In the genomic region with DNA sequence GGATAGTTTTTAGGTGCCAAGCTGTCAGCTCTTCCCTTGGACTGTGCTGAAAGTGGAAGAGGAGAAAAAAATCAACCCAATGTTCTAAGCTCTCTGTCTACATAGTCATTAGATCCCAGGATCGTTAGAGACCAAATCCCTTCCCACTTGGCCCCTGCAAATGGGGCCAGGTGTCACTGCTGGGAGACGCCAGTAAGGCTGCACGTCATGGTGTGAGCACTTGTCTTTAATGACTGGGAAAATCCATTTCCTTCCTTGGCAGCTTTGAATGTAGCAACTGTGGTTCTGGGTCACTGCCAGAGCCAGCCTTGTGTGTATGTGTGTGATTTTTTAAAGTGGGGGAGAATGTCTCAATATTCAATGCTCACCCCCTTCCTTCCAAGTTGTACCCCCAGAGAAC, we compare ENCODE assay signal across 1 cellular context.
TF ChIP-seq lines count a peak whose summit lies in the region.

No MANE protein-coding gene starts in this region.

TF ChIP-seq in HEK293, 187 proteins besides CTCF, POLR2A, EP300 and RAD21 (continued from another document and continues in another):
- TF ChIP-seq REST (tag by site-specific recombination; IDR thresholded peaks at IDR 0.05) = no peak
- no peak for TF ChIP-seq ZNF558 (tag by site-specific recombination; IDR thresholded peaks at IDR 0.05)
- no peak for TF ChIP-seq ZNF48 (tag by site-specific recombination; IDR thresholded peaks at IDR 0.05)
- TF ChIP-seq KLF8 (tag by site-specific recombination; IDR thresholded peaks at IDR 0.05) = no peak
- TF ChIP-seq ZNF341 (tag by site-specific recombination; IDR thresholded peaks at IDR 0.05; ENCODE audit: low read depth) = no peak
- no peak for TF ChIP-seq MYNN (tag by site-specific recombination; IDR thresholded peaks at IDR 0.05; ENCODE audit: borderline replicate concordance)
- TF ChIP-seq ZNF529 (tag by site-specific recombination; IDR thresholded peaks at IDR 0.05; ENCODE audit: insufficient replicate concordance) = no peak
- TF ChIP-seq ZNF302 (tag by site-specific recombination; IDR thresholded peaks at IDR 0.05; ENCODE audit: low read depth) = no peak
- peak; percentile 72 for TF ChIP-seq ZSCAN30 (tag by site-specific recombination; IDR thresholded peaks at IDR 0.05)
- TF ChIP-seq, protein P1, sequence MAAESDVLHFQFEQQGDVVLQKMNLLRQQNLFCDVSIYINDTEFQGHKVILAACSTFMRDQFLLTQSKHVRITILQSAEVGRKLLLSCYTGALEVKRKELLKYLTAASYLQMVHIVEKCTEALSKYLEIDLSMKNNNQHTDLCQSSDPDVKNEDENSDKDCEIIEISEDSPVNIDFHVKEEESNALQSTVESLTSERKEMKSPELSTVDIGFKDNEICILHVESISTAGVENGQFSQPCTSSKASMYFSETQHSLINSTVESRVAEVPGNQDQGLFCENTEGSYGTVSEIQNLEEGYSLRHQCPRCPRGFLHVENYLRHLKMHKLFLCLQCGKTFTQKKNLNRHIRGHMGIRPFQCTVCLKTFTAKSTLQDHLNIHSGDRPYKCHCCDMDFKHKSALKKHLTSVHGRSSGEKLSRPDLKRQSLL (tag by site-specific recombination; IDR thresholded peaks at IDR 0.05) = no peak
- TF ChIP-seq ZNF76 (tag by site-specific recombination; IDR thresholded peaks at IDR 0.05; ENCODE audit: borderline replicate concordance, low read depth) = no peak
- no peak for TF ChIP-seq ZBTB1 (tag by site-specific recombination; IDR thresholded peaks at IDR 0.05)
- peak; percentile 73 for TF ChIP-seq ZXDB (tag by site-specific recombination; IDR thresholded peaks at IDR 0.05)
- TF ChIP-seq ZNF792 (tag by site-specific recombination; IDR thresholded peaks at IDR 0.05) = no peak
- TF ChIP-seq ZNF747 (tag by site-specific recombination; IDR thresholded peaks at IDR 0.05) = no peak
- TF ChIP-seq, protein P2, sequence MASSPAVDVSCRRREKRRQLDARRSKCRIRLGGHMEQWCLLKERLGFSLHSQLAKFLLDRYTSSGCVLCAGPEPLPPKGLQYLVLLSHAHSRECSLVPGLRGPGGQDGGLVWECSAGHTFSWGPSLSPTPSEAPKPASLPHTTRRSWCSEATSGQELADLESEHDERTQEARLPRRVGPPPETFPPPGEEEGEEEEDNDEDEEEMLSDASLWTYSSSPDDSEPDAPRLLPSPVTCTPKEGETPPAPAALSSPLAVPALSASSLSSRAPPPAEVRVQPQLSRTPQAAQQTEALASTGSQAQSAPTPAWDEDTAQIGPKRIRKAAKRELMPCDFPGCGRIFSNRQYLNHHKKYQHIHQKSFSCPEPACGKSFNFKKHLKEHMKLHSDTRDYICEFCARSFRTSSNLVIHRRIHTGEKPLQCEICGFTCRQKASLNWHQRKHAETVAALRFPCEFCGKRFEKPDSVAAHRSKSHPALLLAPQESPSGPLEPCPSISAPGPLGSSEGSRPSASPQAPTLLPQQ (tag by site-specific recombination; IDR thresholded peaks at IDR 0.05) = no peak
- TF ChIP-seq ZNF174 (tag by site-specific recombination; IDR thresholded peaks at IDR 0.05) = no peak
- TF ChIP-seq PRDM4 (tag by site-specific recombination; IDR thresholded peaks at IDR 0.05) = peak; percentile 47; the same call in 1 of the 2 replicates
- no peak for TF ChIP-seq ZNF501 (tag by site-specific recombination; IDR thresholded peaks at IDR 0.05)
- peak; percentile 52; the same call in 1 of the 2 replicates for TF ChIP-seq ZNF843 (tag by site-specific recombination; IDR thresholded peaks at IDR 0.05)
- no peak for TF ChIP-seq ZNF677 (tag by site-specific recombination; IDR thresholded peaks at IDR 0.05)
- TF ChIP-seq ZNF513 (tag by site-specific recombination; IDR thresholded peaks at IDR 0.05) = no peak
- TF ChIP-seq ZNF561 (tag by site-specific recombination; IDR thresholded peaks at IDR 0.05; ENCODE audit: borderline replicate concordance) = 0 out of 2 replicates have a peak, but pooled peaks have one; percentile 57
- no peak for TF ChIP-seq ZNF148 (tag by site-specific recombination; IDR thresholded peaks at IDR 0.05; ENCODE audit: borderline replicate concordance)
- 0 out of 2 replicates have a peak, but pooled peaks have one; percentile 40 for TF ChIP-seq IKZF3 (tag by site-specific recombination; IDR thresholded peaks at IDR 0.05)
- no peak for TF ChIP-seq ZFHX2 (tag by site-specific recombination; conservative IDR thresholded peaks at IDR 0.05)
- TF ChIP-seq ZNF449 (tag by site-specific recombination; IDR thresholded peaks at IDR 0.05) = no peak
- TF ChIP-seq, protein P3, sequence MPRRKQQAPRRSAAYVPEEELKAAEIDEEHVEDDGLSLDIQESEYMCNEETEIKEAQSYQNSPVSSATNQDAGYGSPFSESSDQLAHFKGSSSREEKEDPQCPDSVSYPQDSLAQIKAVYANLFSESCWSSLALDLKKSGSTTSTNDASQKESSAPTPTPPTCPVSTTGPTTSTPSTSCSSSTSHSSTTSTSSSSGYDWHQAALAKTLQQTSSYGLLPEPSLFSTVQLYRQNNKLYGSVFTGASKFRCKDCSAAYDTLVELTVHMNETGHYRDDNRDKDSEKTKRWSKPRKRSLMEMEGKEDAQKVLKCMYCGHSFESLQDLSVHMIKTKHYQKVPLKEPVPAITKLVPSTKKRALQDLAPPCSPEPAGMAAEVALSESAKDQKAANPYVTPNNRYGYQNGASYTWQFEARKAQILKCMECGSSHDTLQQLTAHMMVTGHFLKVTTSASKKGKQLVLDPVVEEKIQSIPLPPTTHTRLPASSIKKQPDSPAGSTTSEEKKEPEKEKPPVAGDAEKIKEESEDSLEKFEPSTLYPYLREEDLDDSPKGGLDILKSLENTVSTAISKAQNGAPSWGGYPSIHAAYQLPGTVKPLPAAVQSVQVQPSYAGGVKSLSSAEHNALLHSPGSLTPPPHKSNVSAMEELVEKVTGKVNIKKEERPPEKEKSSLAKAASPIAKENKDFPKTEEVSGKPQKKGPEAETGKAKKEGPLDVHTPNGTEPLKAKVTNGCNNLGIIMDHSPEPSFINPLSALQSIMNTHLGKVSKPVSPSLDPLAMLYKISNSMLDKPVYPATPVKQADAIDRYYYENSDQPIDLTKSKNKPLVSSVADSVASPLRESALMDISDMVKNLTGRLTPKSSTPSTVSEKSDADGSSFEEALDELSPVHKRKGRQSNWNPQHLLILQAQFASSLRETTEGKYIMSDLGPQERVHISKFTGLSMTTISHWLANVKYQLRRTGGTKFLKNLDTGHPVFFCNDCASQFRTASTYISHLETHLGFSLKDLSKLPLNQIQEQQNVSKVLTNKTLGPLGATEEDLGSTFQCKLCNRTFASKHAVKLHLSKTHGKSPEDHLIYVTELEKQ (tag by site-specific recombination; IDR thresholded peaks at IDR 0.05; ENCODE audit: borderline replicate concordance) = peak; percentile 48; the same call in 1 of the 2 replicates
- TF ChIP-seq ZNF37A (tag by site-specific recombination; IDR thresholded peaks at IDR 0.05) = no peak
- no peak for TF ChIP-seq ZNF660 (tag by site-specific recombination; IDR thresholded peaks at IDR 0.05)
- TF ChIP-seq ZNF132 (tag by site-specific recombination; IDR thresholded peaks at IDR 0.05; ENCODE audit: borderline replicate concordance) = no peak
- TF ChIP-seq, protein P4, sequence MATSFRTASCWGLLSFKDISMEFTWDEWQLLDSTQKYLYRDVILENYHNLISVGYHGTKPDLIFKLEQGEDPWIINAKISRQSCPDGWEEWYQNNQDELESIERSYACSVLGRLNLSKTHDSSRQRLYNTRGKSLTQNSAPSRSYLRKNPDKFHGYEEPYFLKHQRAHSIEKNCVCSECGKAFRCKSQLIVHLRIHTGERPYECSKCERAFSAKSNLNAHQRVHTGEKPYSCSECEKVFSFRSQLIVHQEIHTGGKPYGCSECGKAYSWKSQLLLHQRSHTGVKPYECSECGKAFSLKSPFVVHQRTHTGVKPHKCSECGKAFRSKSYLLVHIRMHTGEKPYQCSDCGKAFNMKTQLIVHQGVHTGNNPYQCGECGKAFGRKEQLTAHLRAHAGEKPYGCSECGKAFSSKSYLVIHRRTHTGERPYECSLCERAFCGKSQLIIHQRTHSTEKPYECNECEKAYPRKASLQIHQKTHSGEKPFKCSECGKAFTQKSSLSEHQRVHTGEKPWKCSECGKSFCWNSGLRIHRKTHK (tag by site-specific recombination; IDR thresholded peaks at IDR 0.05) = no peak
- TF ChIP-seq ZNF791 (tag by site-specific recombination; IDR thresholded peaks at IDR 0.05) = no peak
- TF ChIP-seq ZEB2 (tag by site-specific recombination; IDR thresholded peaks at IDR 0.05) = 0 out of 2 replicates have a peak, but pooled peaks have one; percentile 21
- no peak for TF ChIP-seq ZNF175 (tag by site-specific recombination; IDR thresholded peaks at IDR 0.05)
- TF ChIP-seq TCF7L2 (IDR thresholded peaks at IDR 0.05; ENCODE audit: borderline replicate concordance, low read depth, low read length) = no peak
